8 cellular contexts compared by ENCODE assay signal in the genomic region with DNA sequence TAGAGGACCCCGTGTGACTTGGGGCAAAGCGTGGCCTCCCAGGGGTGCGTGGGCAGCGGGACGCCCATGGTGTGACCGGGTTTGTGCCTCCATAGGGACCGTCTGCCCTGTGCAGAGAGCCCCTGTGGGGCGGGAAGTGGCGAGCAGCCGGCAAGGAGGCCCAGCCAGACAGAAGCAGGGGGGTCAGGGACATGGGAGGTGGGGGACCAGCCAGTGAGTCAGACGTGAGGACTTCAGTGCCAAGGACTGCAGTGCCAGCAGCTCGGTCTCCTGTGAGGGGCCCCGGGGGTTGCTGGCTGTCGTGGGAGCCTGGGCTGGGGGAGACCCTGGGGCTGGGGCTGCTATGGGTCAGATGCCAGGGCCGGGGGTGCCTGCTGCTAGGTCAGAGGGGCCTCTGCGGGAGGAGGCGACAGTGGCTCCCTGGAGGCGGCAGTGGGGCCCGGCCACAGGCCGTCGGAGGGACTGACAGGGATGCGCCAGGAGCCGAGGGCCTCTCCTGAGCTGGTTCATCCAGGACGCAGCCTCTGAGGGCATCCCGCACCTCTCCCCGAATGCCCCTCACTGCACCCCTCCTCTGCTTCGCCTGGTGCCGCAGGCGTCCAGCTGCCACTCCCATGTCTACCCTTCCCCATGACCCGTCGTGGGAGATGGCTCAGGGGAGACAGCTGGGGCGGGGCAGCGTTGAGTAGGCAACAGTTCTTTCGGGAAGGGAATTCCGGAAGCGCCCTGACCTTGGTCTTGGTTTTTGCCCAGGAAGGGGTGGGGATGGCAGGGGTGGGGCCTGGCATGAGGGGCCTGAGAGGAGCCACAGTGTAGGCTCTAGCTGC.
A peak's percentile ranks its signal among the peaks of the same experiment; 100 is the strongest.
DNase-seq lines count a peak whose midpoint lies in the region; ATAC-seq and TF ChIP-seq lines count a peak whose summit lies in the region.

No MANE protein-coding gene starts in this region.

- H3K27ac Mint-ChIP-seq in stimulated activated naive CD8-positive, alpha-beta T cell treated with anti-CD3 and anti-CD28 coated beads, Interleukin-15, amount 100 ng/mL, for 72 hours = peak overlapping the region in 1 of 2 donors; percentile 76

- TF ChIP-seq CTCF in cardiac fibroblast (IDR thresholded peaks at IDR 0.05; ENCODE audit: low read depth, low read length) = no peak

- ATAC-seq in stimulated activated naive CD8-positive, alpha-beta T cell treated with anti-CD3 and anti-CD28 coated beads, Interleukin-15, amount 100 ng/mL, for 72 hours = peak; percentile 2
- ATAC-seq in stimulated activated naive CD8-positive, alpha-beta T cell treated with anti-CD3 and anti-CD28 coated beads, Interleukin-15, Interleukin-2, amounts not matched to agents 100 U/mL and 50 U/mL, for 24 hours = no peak
- ATAC-seq in left colon (peak; percentile 21), HG02884 (IDR thresholded peaks at IDR 0.05; ENCODE audit: unreplicated experiment) (no peak), GM19452 (IDR thresholded peaks at IDR 0.05; ENCODE audit: unreplicated experiment) (no peak)

- no peaks in the 10 kb centered on the region for H3K9me3 Mint-ChIP-seq in stimulated activated naive CD8-positive, alpha-beta T cell treated with anti-CD3 and anti-CD28 coated beads, Interleukin-15, amount 100 ng/mL, for 72 hours

- no peaks in the 10 kb centered on the region for H3K27me3 Mint-ChIP-seq in stimulated activated naive CD8-positive, alpha-beta T cell treated with anti-CD3 and anti-CD28 coated beads, Interleukin-15, amount 100 ng/mL, for 72 hours

- intact Hi-C loops in left colon (cut with DNase I, micrococcal nuclease) = loop anchor here in 1 of 2 donors (5.0 kb wide), 1 partner anchor 528 kb away; no protein-coding TSS in a partner anchor

- peaks cover 7% of the 10 kb centered on the region for H3K4me1 Mint-ChIP-seq in stimulated activated naive CD8-positive, alpha-beta T cell treated with anti-CD3 and anti-CD28 coated beads, Interleukin-15, amount 100 ng/mL, for 72 hours

- no peak overlapping the region for H3K4me3 ChIP-seq in cardiac fibroblast (replicated peaks in 1 of 2; ENCODE audit: low read depth in 2 of 2, low read length in 2 of 2)

- DNase-seq in stimulated activated naive CD8-positive, alpha-beta T cell treated with anti-CD3 and anti-CD28 coated beads, Interleukin-15, amount 100 ng/mL, for 72 hours = no peak
- no peak for DNase-seq in stimulated activated naive CD8-positive, alpha-beta T cell treated with anti-CD3 and anti-CD28 coated beads, Interleukin-15, Interleukin-2, amounts not matched to agents 100 U/mL and 50 U/mL, for 24 hours
- DNase-seq in cardiac fibroblast (ENCODE audit: low read depth in 2 of 2) (peak; percentile 55 to 76), left colon (peak; percentile 59 to 75), NCI-H526 (lab: John Stamatoyannopoulos, UW) (no peak), NCI-H2107 (lab: John Stamatoyannopoulos, UW) (no peak)

- no peak overlapping the region for H3K4me3 Mint-ChIP-seq in stimulated activated naive CD8-positive, alpha-beta T cell treated with anti-CD3 and anti-CD28 coated beads, Interleukin-15, amount 100 ng/mL, for 72 hours

Comparison
In these comparisons a context has a peak if more than half of its experiments do, and no peak if none do; other contexts are left out.
1. ATAC-seq: peak in stimulated activated naive CD8-positive, alpha-beta T cell treated with anti-CD3 and anti-CD28 coated beads, Interleukin-15, amount 100 ng/mL, for 72 hours (single experiment) and left colon (single experiment); none in stimulated activated naive CD8-positive, alpha-beta T cell treated with anti-CD3 and anti-CD28 coated beads, Interleukin-15, Interleukin-2, amounts not matched to agents 100 U/mL and 50 U/mL, for 24 hours (single experiment), HG02884 (single experiment) and GM19452 (single experiment).
2. DNase-seq: peak in cardiac fibroblast (2 of 2) and left colon (2 of 2); none in stimulated activated naive CD8-positive, alpha-beta T cell treated with anti-CD3 and anti-CD28 coated beads, Interleukin-15, amount 100 ng/mL, for 72 hours (0 of 2), stimulated activated naive CD8-positive, alpha-beta T cell treated with anti-CD3 and anti-CD28 coated beads, Interleukin-15, Interleukin-2, amounts not matched to agents 100 U/mL and 50 U/mL, for 24 hours (single experiment), NCI-H526 (0 of 2) and NCI-H2107 (single experiment).